ENCODE assay signal across 8 cellular contexts in the genomic region with DNA sequence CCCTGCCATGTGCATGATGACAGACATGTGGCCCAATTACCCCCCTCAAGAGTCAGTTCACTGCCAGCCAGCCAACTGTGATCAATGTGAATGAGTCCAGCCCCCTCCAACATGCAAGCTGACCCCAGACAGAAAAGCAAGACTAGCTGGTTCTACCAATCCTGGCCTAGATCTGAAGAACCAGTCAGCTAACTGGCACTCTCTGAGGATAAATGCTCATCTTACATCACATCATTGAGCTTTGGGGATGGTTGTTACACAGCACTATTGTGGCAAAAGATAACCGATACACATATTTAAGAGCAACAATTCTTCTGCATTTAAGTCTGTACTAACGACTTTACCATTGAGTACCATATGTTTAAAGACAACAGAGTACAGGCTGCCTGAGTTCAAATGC.
"Had no signal": no experiment of that assay in that cellular context is flagged by ENCODE, and none has a peak within 500 bp of the region (broad histone marks: within the 10 kb centered on the region; RNA-seq: fewer than 3 reads in every experiment).

No MANE protein-coding gene starts in this region.

- FAIRE-seq: H1, H54, K562 had no signal

- DNase-seq: IMR-90 had no signal

- H3K36me3 ChIP-seq: HAP-1 had no signal

- H3K4me3 Mint-ChIP-seq: GM23338 had no signal

- H3K4me2 ChIP-seq: GM23338 had no signal

- ATAC-seq: GM23338, HCT116, K562 had no signal

- H3K4me3 ChIP-seq: GM23338, HAP-1, K562 had no signal

- H3K9me3 ChIP-seq: HAP-1 had no signal

- H2AFZ ChIP-seq: GM23338 had no signal

- H3K27ac ChIP-seq: HL-60 had no signal
